ENCODE assay signal across 19 cellular contexts in genomic region chr1:229339086-229339485, GRCh38. TPM values are rescaled to one million over a fixed set of nuclear protein-coding genes. Genes with fewer than 3 reads are reported as not detected.
A peak's percentile ranks its signal among the peaks of the same experiment; 100 is the strongest.
DNase-seq lines count a peak whose midpoint lies in the region; ATAC-seq and TF ChIP-seq lines count a peak whose summit lies in the region.
"Had no signal": no experiment of that assay in that cellular context is flagged by ENCODE, and none has a peak within 500 bp of the region (broad histone marks: within the 10 kb centered on the region; RNA-seq: fewer than 3 reads in every experiment).

No MANE protein-coding gene starts in this region.

- H4K8ac ChIP-seq in H9 (replicated peaks; ENCODE audit: insufficient read length, low read depth, low read length) = no peak overlapping the region

- H3K79me1 ChIP-seq in H9 (ENCODE audit: insufficient read depth, low read depth, low read length, poor library complexity, severe bottlenecking) = peaks cover 6% of the 10 kb centered on the region

- H3K79me2 ChIP-seq in H9 (ENCODE audit: insufficient read depth, low read length) = peaks cover 34% of the 10 kb centered on the region; the same call in 1 of the 2 replicates

- peak overlapping the region; percentile 10 for H3K9ac ChIP-seq in H9 (ENCODE audit: extremely low read depth, insufficient read length, low read length)

- no peaks in the 10 kb centered on the region for H4K20me1 ChIP-seq in H9 (ENCODE audit: control insufficient read depth, insufficient read depth, insufficient read length)

- WGBS in H9 (ENCODE audit: extremely low coverage, insufficient read length, low lambda C conversion rate) = no CpG with 5 or more reads among the region's 4 CpGs

- in situ Hi-C loops in GM13977 (cut with MboI; ENCODE audit: low pct_unique_long_range_greater_than_20kb, low sequenced_read_pairs, unreplicated experiment) = no loop called here

- no peak overlapping the region for H2BK15ac ChIP-seq in H9 (ENCODE audit: low read depth, low read length)

- no peak overlapping the region for H3K23ac ChIP-seq in H9 (ENCODE audit: insufficient read length, low read depth, low read length)

- no peak overlapping the region for H3K18ac ChIP-seq in H9 (ENCODE audit: insufficient read length, low read depth, low read length)

- peaks cover 4% of the 10 kb centered on the region for H3K23me2 ChIP-seq in H9 (ENCODE audit: insufficient read length, low read depth, low read length, poor library complexity, severe bottlenecking)

- H2BK12ac ChIP-seq in H9 (ENCODE audit: insufficient read length, low read depth, low read length) = no peak overlapping the region

- H3K27ac Mint-ChIP-seq in T-helper 1 cell treated with Interleukin-12 subunit alpha and Interleukin-12 subunit beta and Interleukin-4 antibody, amounts not matched to agents 30 μg/mL and 1 μg/mL, for 36 hours = no peak overlapping the region
- H3K27ac Mint-ChIP-seq in H9 (no peak overlapping the region), nephron (no peak overlapping the region)
- H3K27ac Mint-ChIP-seq in activated T-helper 2 cell treated with anti-CD3 and anti-CD28 coated beads, Interferon-gamma antibody, Interleukin-2, Interleukin-4, amounts not matched to agents 10 μg/mL and 5 μg/mL and 100 μg/mL, durations not matched to agents 14 hours and 24 hours and 36 hours = peak overlapping the region; percentile 10

- H3K36me3 Mint-ChIP-seq in T-helper 1 cell treated with Interleukin-12 subunit alpha and Interleukin-12 subunit beta and Interleukin-4 antibody, amounts not matched to agents 30 μg/mL and 1 μg/mL, for 36 hours (ENCODE audit: low read depth) = peaks cover 21% of the 10 kb centered on the region
- H3K36me3 Mint-ChIP-seq in H9 (ENCODE audit: insufficient read depth in 1 of 3, low read depth in 3 of 3) (peaks cover 8 to 15% (median 14%) of the 10 kb centered on the region in 3 experiments), nephron (ENCODE audit: low read depth) (peaks cover 12% of the 10 kb centered on the region)
- peaks cover 45% of the 10 kb centered on the region for H3K36me3 Mint-ChIP-seq in activated T-helper 2 cell treated with anti-CD3 and anti-CD28 coated beads, Interferon-gamma antibody, Interleukin-2, Interleukin-4, amounts not matched to agents 10 μg/mL and 5 μg/mL and 100 μg/mL, durations not matched to agents 14 hours and 24 hours and 36 hours (ENCODE audit: low read depth)

- TF ChIP-seq CTCF in H9 (conservative IDR thresholded peaks at IDR 0.05) = no peak
- TF ChIP-seq CTCF in nephron (IDR thresholded peaks at IDR 0.05; ENCODE audit: unreplicated experiment in 3 of 3) = no peak
- TF ChIP-seq CTCF in GM13977 (IDR thresholded peaks at IDR 0.05; ENCODE audit: extremely low read depth, insufficient read depth, missing control alignments) = no peak

- intact Hi-C loops in activated T-helper 2 cell treated with anti-CD3 and anti-CD28 coated beads, Interferon-gamma antibody, Interleukin-2, Interleukin-4, amounts not matched to agents 10 μg/mL and 5 μg/mL and 100 μg/mL, durations not matched to agents 14 hours and 24 hours and 36 hours (cut with micrococcal nuclease) = loop anchor here (2.0 kb wide), 1 partner anchor 14 kb away; no protein-coding TSS in a partner anchor

- H3K56ac ChIP-seq in H9 (ENCODE audit: insufficient read length, low read depth, low read length) = no peak overlapping the region

- H4K91ac ChIP-seq in H9 (ENCODE audit: insufficient read length, low read depth, low read length) = no peak overlapping the region

- no peak overlapping the region for H3K4ac ChIP-seq in H9 (ENCODE audit: low read depth, low read length)

- no peak overlapping the region for H3K27ac ChIP-seq in H9 (ENCODE audit: insufficient read length, low read depth, low read length)
- H3K27ac ChIP-seq: heart right ventricle had no signal

- H3K9me3 ChIP-seq in H9 (ENCODE audit: control insufficient read depth, low read depth, low read length) = no peaks in the 10 kb centered on the region

- H3K27me3 Mint-ChIP-seq in T-helper 1 cell treated with Interleukin-12 subunit alpha and Interleukin-12 subunit beta and Interleukin-4 antibody, amounts not matched to agents 30 μg/mL and 1 μg/mL, for 36 hours (ENCODE audit: low read depth) = no peaks in the 10 kb centered on the region
- peaks cover 10% of the 10 kb centered on the region for H3K27me3 Mint-ChIP-seq in H9 (ENCODE audit: low read depth)
- no peaks in the 10 kb centered on the region for H3K27me3 Mint-ChIP-seq in activated T-helper 2 cell treated with anti-CD3 and anti-CD28 coated beads, Interferon-gamma antibody, Interleukin-2, Interleukin-4, amounts not matched to agents 10 μg/mL and 5 μg/mL and 100 μg/mL, durations not matched to agents 14 hours and 24 hours and 36 hours (ENCODE audit: low read depth)
- no peaks in the 10 kb centered on the region for H3K27me3 Mint-ChIP-seq in nephron (ENCODE audit: low read depth)
- H3K27me3 Mint-ChIP-seq: activated CD4-positive, alpha-beta T cell treated with anti-CD3 and anti-CD28 coated beads, Interleukin-2, amount 10 ng/mL, durations not matched to agents 7 days and 5 days; naive thymus-derived CD8-positive, alpha-beta T cell had no signal

- H3K4me3 Mint-ChIP-seq in T-helper 1 cell treated with Interleukin-12 subunit alpha and Interleukin-12 subunit beta and Interleukin-4 antibody, amounts not matched to agents 30 μg/mL and 1 μg/mL, for 36 hours = peak overlapping the region; percentile 3
- H3K4me3 Mint-ChIP-seq in H9 (no peak overlapping the region; a peak in 1 of 5 replicates), nephron (peak overlapping the region; percentile 79 to 93 (median 86))
- H3K4me3 Mint-ChIP-seq in activated T-helper 2 cell treated with anti-CD3 and anti-CD28 coated beads, Interferon-gamma antibody, Interleukin-2, Interleukin-4, amounts not matched to agents 10 μg/mL and 5 μg/mL and 100 μg/mL, durations not matched to agents 14 hours and 24 hours and 36 hours (ENCODE audit: low read depth) = peak overlapping the region; percentile 94

- DNase-seq in T-helper 1 cell = no peak
- no peak for DNase-seq in H9
- DNase-seq in activated T-helper 2 cell treated with anti-CD3 and anti-CD28 coated beads, Interferon-gamma antibody, Interleukin-2, Interleukin-4, amounts not matched to agents 10 μg/mL and 5 μg/mL and 100 μg/mL, durations not matched to agents 14 hours and 24 hours and 36 hours (ENCODE audit: low spot score) = no peak
- no peak for DNase-seq in GM13977 (ENCODE audit: low spot score)
- DNase-seq: 8988T; activated CD4-positive, alpha-beta T cell treated with anti-CD3 and anti-CD28 coated beads, Interleukin-2, amount 10 ng/mL, durations not matched to agents 7 days and 5 days; amygdala; cerebellar nuclear complex; DMS79; heart right ventricle; mammary epithelial cell; naive thymus-derived CD8-positive, alpha-beta T cell; NCI-H2081; NCI-H524; SIG-M5 had no signal

- no peak overlapping the region for H4K5ac ChIP-seq in H9 (ENCODE audit: insufficient read length, low read depth, low read length)

- ATAC-seq in GM21717 (IDR thresholded peaks at IDR 0.05; ENCODE audit: unreplicated experiment) = no peak
- no peak for ATAC-seq in GM19324 (IDR thresholded peaks at IDR 0.05; ENCODE audit: low FRiP score, unreplicated experiment)
- ATAC-seq: heart right ventricle; naive thymus-derived CD8-positive, alpha-beta T cell had no signal

- H3K14ac ChIP-seq in H9 (ENCODE audit: insufficient read depth, low read length) = no peak overlapping the region

- H2AK5ac ChIP-seq in H9 (ENCODE audit: insufficient read length, low read length) = no peak overlapping the region

- peaks cover 7% of the 10 kb centered on the region for H3K9me3 Mint-ChIP-seq in T-helper 1 cell treated with Interleukin-12 subunit alpha and Interleukin-12 subunit beta and Interleukin-4 antibody, amounts not matched to agents 30 μg/mL and 1 μg/mL, for 36 hours
- H3K9me3 Mint-ChIP-seq in H9 (peaks cover 7% of the 10 kb centered on the region in 2 experiments; a peak in 4 of 5 replicates), nephron (no peaks in the 10 kb centered on the region)
- peaks cover 13% of the 10 kb centered on the region for H3K9me3 Mint-ChIP-seq in activated T-helper 2 cell treated with anti-CD3 and anti-CD28 coated beads, Interferon-gamma antibody, Interleukin-2, Interleukin-4, amounts not matched to agents 10 μg/mL and 5 μg/mL and 100 μg/mL, durations not matched to agents 14 hours and 24 hours and 36 hours

- no peak overlapping the region for H2BK120ac ChIP-seq in H9 (ENCODE audit: low read depth, low read length, poor library complexity, severe bottlenecking)

- H2BK5ac ChIP-seq in H9 (ENCODE audit: insufficient read length, low read length) = no peak overlapping the region

- H2AFZ ChIP-seq in H9 (ENCODE audit: low read length) = no peak overlapping the region

- peak overlapping the region; percentile 59 for H3K4me2 ChIP-seq in H9 (ENCODE audit: insufficient read depth, insufficient read length, low read length)

- H3K27me3 ChIP-seq in H9 (ENCODE audit: insufficient read depth, low read length) = no peaks in the 10 kb centered on the region
- H3K27me3 ChIP-seq: heart right ventricle had no signal

- H2BK20ac ChIP-seq in H9 (ENCODE audit: low read depth, low read length, poor library complexity, severe bottlenecking) = no peak overlapping the region

- H3K4me1 Mint-ChIP-seq in T-helper 1 cell treated with Interleukin-12 subunit alpha and Interleukin-12 subunit beta and Interleukin-4 antibody, amounts not matched to agents 30 μg/mL and 1 μg/mL, for 36 hours (ENCODE audit: low read depth) = peaks cover 51% of the 10 kb centered on the region
- H3K4me1 Mint-ChIP-seq in H9 (peaks cover 37 to 38% of the 10 kb centered on the region in 2 experiments), nephron (peaks cover 24% of the 10 kb centered on the region)
- H3K4me1 Mint-ChIP-seq in activated T-helper 2 cell treated with anti-CD3 and anti-CD28 coated beads, Interferon-gamma antibody, Interleukin-2, Interleukin-4, amounts not matched to agents 10 μg/mL and 5 μg/mL and 100 μg/mL, durations not matched to agents 14 hours and 24 hours and 36 hours (ENCODE audit: low read depth) = peaks cover 49% of the 10 kb centered on the region

- H3T11ph ChIP-seq in H9 (ENCODE audit: low read length) = no peak overlapping the region

- H3K4me1 ChIP-seq in H9 (ENCODE audit: insufficient read depth, low read length) = peaks cover 2% of the 10 kb centered on the region; the same call in 1 of the 2 replicates

RNA-seq across cellular contexts. Expression of gene CCSAP, which starts 3.8 kb away (rescaled TPM):
- 8.5 TPM in 2 replicates for total RNA-seq in H9 (2021)
- total RNA-seq in activated T-helper 2 cell treated with anti-CD3 and anti-CD28 coated beads, Interferon-gamma antibody, Interleukin-2, Interleukin-4, amounts not matched to agents 10 μg/mL and 5 μg/mL and 100 μg/mL, durations not matched to agents 14 hours and 24 hours and 36 hours = 12.3 and 13.1 TPM in 2 replicates

Comparison
In these comparisons a context has a peak if more than half of its experiments do, and no peak if none do; other contexts are left out.
1. H3K4me3 Mint-ChIP-seq: peak in T-helper 1 cell treated with Interleukin-12 subunit alpha and Interleukin-12 subunit beta and Interleukin-4 antibody, amounts not matched to agents 30 μg/mL and 1 μg/mL, for 36 hours (single experiment), activated T-helper 2 cell treated with anti-CD3 and anti-CD28 coated beads, Interferon-gamma antibody, Interleukin-2, Interleukin-4, amounts not matched to agents 10 μg/mL and 5 μg/mL and 100 μg/mL, durations not matched to agents 14 hours and 24 hours and 36 hours (single experiment) and nephron (3 of 3); none in H9 (0 of 2).